Comparison of ENCODE assay signal across 19 cellular contexts in the genomic region with DNA sequence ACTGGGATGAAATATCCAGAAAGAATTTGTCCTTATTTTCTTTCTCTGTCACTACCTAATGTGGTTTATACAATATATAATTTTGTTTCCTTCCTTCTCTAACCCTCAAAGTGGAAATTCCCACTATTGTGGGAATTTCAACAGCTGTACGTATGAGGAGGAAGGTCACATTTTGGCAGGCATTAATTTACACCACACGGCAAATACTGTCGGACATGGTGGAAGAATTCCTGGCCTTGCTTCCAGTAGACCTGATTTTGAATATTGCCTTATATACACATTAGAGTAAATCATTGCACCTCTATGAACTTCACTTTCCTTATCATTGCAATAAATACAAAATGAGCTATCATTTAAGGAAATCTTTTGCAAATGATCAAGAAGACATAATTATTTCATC.
A peak's percentile ranks its signal among the peaks of the same experiment; 100 is the strongest.
DNase-seq lines count a peak whose midpoint lies in the region; ATAC-seq and TF ChIP-seq lines count a peak whose summit lies in the region.
"Had no signal": no experiment of that assay in that cellular context is flagged by ENCODE, and none has a peak within 500 bp of the region (broad histone marks: within the 10 kb centered on the region; RNA-seq: fewer than 3 reads in every experiment).

No MANE protein-coding gene starts in this region.

- H3F3A ChIP-seq in GM23338 (replicated peaks; ENCODE audit: low read depth), result no peaks in the 10 kb centered on the region

- H3K36me3 Mint-ChIP-seq in GM23338 (ENCODE audit: low read depth), result no peaks in the 10 kb centered on the region
- peaks cover 7% of the 10 kb centered on the region for H3K36me3 Mint-ChIP-seq in progenitor cell of endocrine pancreas (ENCODE audit: insufficient read depth)
- H3K36me3 Mint-ChIP-seq in effector memory CD8-positive, alpha-beta T cell (ENCODE audit: insufficient read depth), result no peaks in the 10 kb centered on the region
- H3K36me3 Mint-ChIP-seq: CD8-positive, alpha-beta T cell had no signal

- H3K27me3 Mint-ChIP-seq in GM23338 (ENCODE audit: insufficient read depth, low read depth, poor library complexity), result no peaks in the 10 kb centered on the region
- no peaks in the 10 kb centered on the region for H3K27me3 Mint-ChIP-seq in progenitor cell of endocrine pancreas
- no peaks in the 10 kb centered on the region for H3K27me3 Mint-ChIP-seq in effector memory CD8-positive, alpha-beta T cell
- H3K27me3 Mint-ChIP-seq: CD4-positive, alpha-beta T cell had no signal

- TF ChIP-seq CTCF in GM23338 (conservative IDR thresholded peaks at IDR 0.05; ENCODE audit: low read depth in 2 of 2), result no peak
- TF ChIP-seq CTCF in hepatocyte (IDR thresholded peaks at IDR 0.05; ENCODE audit: poor library complexity), result no peak
- TF ChIP-seq CTCF in progenitor cell of endocrine pancreas (IDR thresholded peaks at IDR 0.05; ENCODE audit: unreplicated experiment), result no peak

- H3K9me3 Mint-ChIP-seq in GM23338 (no peaks in the 10 kb centered on the region), progenitor cell of endocrine pancreas (ENCODE audit: low read depth) (no peaks in the 10 kb centered on the region)
- H3K9me3 Mint-ChIP-seq in effector memory CD8-positive, alpha-beta T cell, result peaks cover 0 to 11% of the 10 kb centered on the region in 2 donors
- H3K9me3 Mint-ChIP-seq: CD8-positive, alpha-beta T cell had no signal

- H3K4me1 ChIP-seq in GM23338 (ENCODE audit: insufficient read depth) (no peaks in the 10 kb centered on the region), hepatocyte (ENCODE audit: insufficient read depth) (peaks cover 9% of the 10 kb centered on the region)
- H3K4me1 ChIP-seq: BLaER1 treated with 17β-estradiol and CSF1 and Interleukin-3, amounts not matched to agents 10 nM and 100 nM had no signal

- H2AFZ ChIP-seq in GM23338 (peak overlapping the region; percentile 33; the same call in 1 of the 2 replicates), hepatocyte (no peak overlapping the region)

- DNase-seq in DMS53 (lab: John Stamatoyannopoulos, UW) (peak; percentile 25), DMS53 treated with DMSO at 0.1 percent for 48 hours (lab: John Stamatoyannopoulos, UW; ENCODE audit: unreplicated experiment) (no peak), GM23338 (ENCODE audit: low spot score) (no peak), hepatocyte (ENCODE audit: low spot score) (no peak), progenitor cell of endocrine pancreas (ENCODE audit: low spot score, unreplicated experiment) (no peak), NCI-H82 (lab: John Stamatoyannopoulos, UW) (no peak)
- no peak for DNase-seq in effector memory CD8-positive, alpha-beta T cell
- DNase-seq: AML-193; Caco-2; Calu3; CD4-positive, alpha-beta T cell; CD8-positive, alpha-beta T cell; DMS79 treated with DMSO at 0.1 percent for 48 hours; GF-D8 had no signal

- no peak overlapping the region for H3K4me3 Mint-ChIP-seq in GM23338
- H3K4me3 Mint-ChIP-seq in progenitor cell of endocrine pancreas (ENCODE audit: low read depth), result peak overlapping the region; percentile 20
- no peak overlapping the region for H3K4me3 Mint-ChIP-seq in effector memory CD8-positive, alpha-beta T cell
- H3K4me3 Mint-ChIP-seq: B cell; CD4-positive, alpha-beta T cell; CD8-positive, alpha-beta T cell had no signal

- H3K27me3 ChIP-seq in GM23338 (ENCODE audit: insufficient read depth) (no peaks in the 10 kb centered on the region), hepatocyte (no peaks in the 10 kb centered on the region)
- H3K27me3 ChIP-seq: BLaER1 treated with 17β-estradiol and CSF1 and Interleukin-3, amounts not matched to agents 10 nM and 100 nM had no signal

- no peaks in the 10 kb centered on the region for H4K20me1 ChIP-seq in GM23338 (replicated peaks; ENCODE audit: insufficient read depth)
- no peaks in the 10 kb centered on the region for H4K20me1 ChIP-seq in hepatocyte (ENCODE audit: insufficient read depth, poor library complexity, severe bottlenecking)
- H4K20me1 ChIP-seq: BLaER1 treated with 17β-estradiol and CSF1 and Interleukin-3, amounts not matched to agents 10 nM and 100 nM had no signal

- no peak overlapping the region for H3K4me3 ChIP-seq in GM23338
- no peak overlapping the region for H3K4me3 ChIP-seq in hepatocyte
- H3K4me3 ChIP-seq: A549; BLaER1 treated with 17β-estradiol and CSF1 and Interleukin-3, amounts not matched to agents 10 nM and 100 nM had no signal

- no peak for ATAC-seq in GM23338
- no peak for ATAC-seq in effector memory CD8-positive, alpha-beta T cell (replicated peaks)
- ATAC-seq: A549; CD8-positive, alpha-beta T cell had no signal

- H3K27ac Mint-ChIP-seq in GM23338 (no peak overlapping the region), progenitor cell of endocrine pancreas (peak overlapping the region; percentile 93)
- no peak overlapping the region for H3K27ac Mint-ChIP-seq in effector memory CD8-positive, alpha-beta T cell
- H3K27ac Mint-ChIP-seq: B cell; CD4-positive, alpha-beta T cell; CD8-positive, alpha-beta T cell had no signal

- H3K79me2 ChIP-seq in GM23338 (replicated peaks; ENCODE audit: insufficient read depth) (no peaks in the 10 kb centered on the region), hepatocyte (no peaks in the 10 kb centered on the region)

- 91% methylated on average over 3 of the region's 3 CpGs for WGBS in hepatocyte (ENCODE audit: low lambda C conversion rate, missing lambda C conversion rate)

- no peaks in the 10 kb centered on the region for H3K9me3 ChIP-seq in hepatocyte (ENCODE audit: low read depth)
- H3K9me3 ChIP-seq: A549; BLaER1 treated with 17β-estradiol and CSF1 and Interleukin-3, amounts not matched to agents 10 nM and 100 nM; Caco-2 had no signal

- H3K27ac ChIP-seq in GM23338 (ENCODE audit: low read depth) (no peak overlapping the region), hepatocyte (peak overlapping the region; percentile 38)
- H3K27ac ChIP-seq: 22Rv1; A549; BLaER1 treated with 17β-estradiol and CSF1 and Interleukin-3, amounts not matched to agents 10 nM and 100 nM; C4-2B had no signal

- H3K9me2 ChIP-seq in GM23338 (ENCODE audit: insufficient read depth) (peaks cover 9% of the 10 kb centered on the region; the same call in 1 of the 2 replicates), hepatocyte (replicated peaks; ENCODE audit: insufficient read depth) (no peaks in the 10 kb centered on the region)

- H3K36me3 ChIP-seq in GM23338 (ENCODE audit: insufficient read depth) (no peaks in the 10 kb centered on the region), hepatocyte (replicated peaks; ENCODE audit: insufficient read depth, low read depth) (no peaks in the 10 kb centered on the region)
- H3K36me3 ChIP-seq: BLaER1 treated with 17β-estradiol and CSF1 and Interleukin-3, amounts not matched to agents 10 nM and 100 nM had no signal

- H3K4me2 ChIP-seq in GM23338 (no peak overlapping the region), hepatocyte (no peak overlapping the region)
- H3K4me2 ChIP-seq: A549; BLaER1 treated with 17β-estradiol and CSF1 and Interleukin-3, amounts not matched to agents 10 nM and 100 nM had no signal

- peaks cover 10% of the 10 kb centered on the region for H3K4me1 Mint-ChIP-seq in GM23338
- peaks cover 74% of the 10 kb centered on the region for H3K4me1 Mint-ChIP-seq in progenitor cell of endocrine pancreas (ENCODE audit: low read depth)
- no peaks in the 10 kb centered on the region for H3K4me1 Mint-ChIP-seq in effector memory CD8-positive, alpha-beta T cell (ENCODE audit: low read depth in 2 of 2)
- H3K4me1 Mint-ChIP-seq: B cell had no signal

TF ChIP-seq in GM23338, 12 proteins besides CTCF, POLR2A, EP300 and RAD21 (continues in another document):
- TF ChIP-seq EZH2phosphoT487 (IDR thresholded peaks at IDR 0.05; ENCODE audit: unreplicated experiment) (no peak), POLR2AphosphoS5 (IDR thresholded peaks at IDR 0.05; ENCODE audit: low read depth) (no peak)
- TF ChIP-seq, protein P1, sequence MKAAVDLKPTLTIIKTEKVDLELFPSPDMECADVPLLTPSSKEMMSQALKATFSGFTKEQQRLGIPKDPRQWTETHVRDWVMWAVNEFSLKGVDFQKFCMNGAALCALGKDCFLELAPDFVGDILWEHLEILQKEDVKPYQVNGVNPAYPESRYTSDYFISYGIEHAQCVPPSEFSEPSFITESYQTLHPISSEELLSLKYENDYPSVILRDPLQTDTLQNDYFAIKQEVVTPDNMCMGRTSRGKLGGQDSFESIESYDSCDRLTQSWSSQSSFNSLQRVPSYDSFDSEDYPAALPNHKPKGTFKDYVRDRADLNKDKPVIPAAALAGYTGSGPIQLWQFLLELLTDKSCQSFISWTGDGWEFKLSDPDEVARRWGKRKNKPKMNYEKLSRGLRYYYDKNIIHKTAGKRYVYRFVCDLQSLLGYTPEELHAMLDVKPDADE (IDR thresholded peaks at IDR 0.05), result no peak
